In genomic region chr5:54807421-54807820, GRCh38 we compare ENCODE assay signal across 13 cellular contexts.
DNase-seq lines count a peak whose midpoint lies in the region; ATAC-seq, FAIRE-seq and TF ChIP-seq lines count a peak whose summit lies in the region.
"Had no signal": no experiment of that assay in that cellular context is flagged by ENCODE, and none has a peak within 500 bp of the region (broad histone marks: within the 10 kb centered on the region; RNA-seq: fewer than 3 reads in every experiment).

No MANE protein-coding gene starts in this region.

- no peak for ATAC-seq in HG03108 (IDR thresholded peaks at IDR 0.05; ENCODE audit: unreplicated experiment)
- ATAC-seq in HG02970 (IDR thresholded peaks at IDR 0.05; ENCODE audit: low FRiP score, unreplicated experiment) = no peak

- TF ChIP-seq CTCF in D721Med (IDR thresholded peaks at IDR 0.05; ENCODE audit: insufficient read depth, missing control alignments) = no peak

- DNase-seq in NOMO-1 treated with DMSO at 0.1 percent for 48 hours (lab: John Stamatoyannopoulos, UW; ENCODE audit: unreplicated experiment) (peak; percentile 23), NOMO-1 treated with dmso at 0.1 percent for 144 hours (lab: John Stamatoyannopoulos, UW; ENCODE audit: unreplicated experiment) (no peak), astrocyte of the hippocampus (ENCODE audit: low read depth, low spot score) (peak; percentile 79), iPS-NIHi11 (ENCODE audit: low spot score) (peak; percentile 31), D721Med (ENCODE audit: insufficient read length, low spot score) (no peak), NCI-H510A (lab: John Stamatoyannopoulos, UW) (no peak)
- DNase-seq: activated gamma-delta T cell treated with Interleukin-2 at 50 U/mL for 16 hours, midbrain, NCI-H187, Peyer's patch had no signal

- no peak for FAIRE-seq in D721Med (lab: Jason Lieb, UNC)
- FAIRE-seq: endometrium had no signal

Comparison
In these comparisons a context has a peak if more than half of its experiments do, and no peak if none do; other contexts are left out.
1. DNase-seq: peak in NOMO-1 treated with DMSO at 0.1 percent for 48 hours (single experiment), astrocyte of the hippocampus (single experiment) and iPS-NIHi11 (single experiment); none in NOMO-1 treated with dmso at 0.1 percent for 144 hours (single experiment), D721Med (single experiment) and NCI-H510A (single experiment).